ENCODE assay signal across 10 cellular contexts in genomic region chr1:31666290-31666963, GRCh38. TPM values are rescaled to one million over a fixed set of nuclear protein-coding genes. Genes with fewer than 3 reads are reported as not detected.
DNase-seq lines count a peak whose midpoint lies in the region; ATAC-seq, FAIRE-seq and TF ChIP-seq lines count a peak whose summit lies in the region.
"Had no signal": no experiment of that assay in that cellular context is flagged by ENCODE, and none has a peak within 500 bp of the region (broad histone marks: within the 10 kb centered on the region; RNA-seq: fewer than 3 reads in every experiment).

No MANE protein-coding gene starts in this region.

- no peak overlapping the region for H3K4me2 ChIP-seq in GM12878 (ENCODE audit: control insufficient read depth, insufficient read depth)

- BruUV-seq in GM12878 (replicated peaks; lab: Mats Ljungman, UMichigan), result no TSS peak

- H3K4me1 ChIP-seq in GM12878 (ENCODE audit: control insufficient read depth, insufficient read depth, low read length), result no peaks in the 10 kb centered on the region
- H3K4me1 ChIP-seq in lung (ENCODE audit: control insufficient read depth in 2 of 2, insufficient read depth in 2 of 2, low read length in 2 of 2), result peaks cover 0 to 4% of the 10 kb centered on the region in 2 donors

- no peak overlapping the region for H3K27ac ChIP-seq in GM12878 (ENCODE audit: control insufficient read depth, insufficient read depth)
- H3K27ac ChIP-seq in lung (ENCODE audit: low read depth in 1 of 2, low read length in 1 of 2), result peak overlapping the region in 1 of 2 donors; percentile 20

- H3K9ac ChIP-seq in GM12878 (ENCODE audit: control insufficient read depth, insufficient read depth, low read length), result no peak overlapping the region

- no peak for TF ChIP-seq RAD21 in GM12878 (IDR thresholded peaks at IDR 0.05; ENCODE audit: insufficient read depth, low read depth, low read length)

- CTCF ChIA-PET in GM12878 (lab: Yijun Ruan, JAX), result interaction anchor here (0.6 to 7.0 kb wide), 17 partner anchors 15 to 397 kb away, joined by 3 to 90 read pairs (median 3); partner anchors contain the start of genes COL16A1 and PEF1

- H3K27me3 ChIP-seq in GM12878 (replicated peaks in 1 of 2; ENCODE audit: control insufficient read depth in 2 of 2, insufficient read depth in 2 of 2, low read length in 1 of 2) (no peaks in the 10 kb centered on the region; a peak in 1 of 4 replicates), lung (ENCODE audit: control insufficient read depth, insufficient read depth) (no peaks in the 10 kb centered on the region)

- no peak for TF ChIP-seq POLR2A in GM12878 (IDR thresholded peaks at IDR 0.05; ENCODE audit: low read depth, low read length)

- no peak overlapping the region for H3K4me3 Mint-ChIP-seq in effector memory CD8-positive, alpha-beta T cell
- H3K4me3 Mint-ChIP-seq: activated naive CD8-positive, alpha-beta T cell had no signal

- SMC1A ChIA-PET in GM12878 (lab: Charles Lee; ENCODE audit: uncharacterized antibody, unreplicated experiment), result interaction anchor here (0.5 to 5.7 kb wide), 13 partner anchors 9 to 238 kb away, joined by 3 to 51 read pairs (median 3); partner anchors contain the start of gene COL16A1

- H2AFZ ChIP-seq in GM12878 (ENCODE audit: control insufficient read depth, low read depth, low read length), result no peak overlapping the region

- H3K79me2 ChIP-seq in GM12878 (ENCODE audit: control insufficient read depth, insufficient read depth, low read length), result no peaks in the 10 kb centered on the region

- H4K20me1 ChIP-seq in GM12878 (ENCODE audit: control insufficient read depth, insufficient read depth), result no peaks in the 10 kb centered on the region

- RAD21 ChIA-PET in GM12878 (lab: Charles Lee; ENCODE audit: unreplicated experiment), result interaction anchor here (1.2 to 4.5 kb wide), 9 partner anchors 22 to 122 kb away, joined by 4 to 62 read pairs (median 12); partner anchors contain the start of genes COL16A1 and PEF1

- FAIRE-seq in GM12878 (lab: Jason Lieb, UNC), result no peak

- WGBS in GM12878 (ENCODE audit: insufficient coverage, insufficient replicate concordance, low lambda C conversion rate, missing lambda C conversion rate), result 31% methylated on average over 9 of the region's 9 CpGs
- WGBS in lung, 2 donors, result 58 to 77% methylated on average over 9 of the region's 9 CpGs

- H3K4me3 ChIP-seq in GM12878 (no peak overlapping the region), lung (no peak overlapping the region)

- in situ Hi-C loops in GM12878 (cut with MboI), result loop anchor here (5.0 kb wide), 1 partner anchor 41 kb away; no protein-coding TSS in a partner anchor

- H3K4me1 Mint-ChIP-seq in effector memory CD8-positive, alpha-beta T cell (ENCODE audit: low read depth in 2 of 2), result peaks cover 9 to 12% of the 10 kb centered on the region in 2 donors

- no peaks in the 10 kb centered on the region for H3K36me3 ChIP-seq in GM12878 (ENCODE audit: control insufficient read depth in 2 of 2, insufficient read depth in 2 of 2, low read length in 1 of 2)
- H3K36me3 ChIP-seq in lung (ENCODE audit: control insufficient read depth in 2 of 2, insufficient read depth in 2 of 2, low read length in 2 of 2), result no peaks in the 10 kb centered on the region

- H3K9me3 ChIP-seq in GM12878 (replicated peaks; ENCODE audit: control insufficient read depth, insufficient read depth, low read length) (no peaks in the 10 kb centered on the region), lung (ENCODE audit: control insufficient read depth in 2 of 2, insufficient read depth in 1 of 2, low read length in 1 of 2) (no peaks in the 10 kb centered on the region)

- no peak overlapping the region for H3K27ac Mint-ChIP-seq in effector memory CD8-positive, alpha-beta T cell
- H3K27ac Mint-ChIP-seq: activated naive CD8-positive, alpha-beta T cell had no signal

- peaks cover 26 to 46% of the 10 kb centered on the region in 2 donors for H3K27me3 Mint-ChIP-seq in effector memory CD8-positive, alpha-beta T cell

- POLR2A ChIA-PET in GM12878 (lab: Charles Lee), result interaction anchor here (0.6 kb wide), 1 partner anchor 407 kb away, joined by 3 read pairs; no protein-coding TSS in a partner anchor

- no peak for TF ChIP-seq EP300 in GM12878 (IDR thresholded peaks at IDR 0.05; ENCODE audit: borderline replicate concordance in 1 of 2, control insufficient read depth in 1 of 2, low read depth in 2 of 2, low read length in 2 of 2)

- peak; percentile 30 for ATAC-seq in GM12878
- no peak for ATAC-seq in lung (ENCODE audit: insufficient read depth, low FRiP score)
- ATAC-seq in effector memory CD8-positive, alpha-beta T cell (replicated peaks), result no peak
- ATAC-seq in HG02588 (IDR thresholded peaks at IDR 0.05; ENCODE audit: unreplicated experiment), result no peak
- ATAC-seq: left lobe of liver had no signal

- TF ChIP-seq CTCF in GM12878 (IDR thresholded peaks at IDR 0.05 in 2 of 3, conservative IDR thresholded peaks at IDR 0.05 in 1 of 3; ENCODE audit: control insufficient read depth in 2 of 3, extremely low read depth in 1 of 3, insufficient read depth in 1 of 3, low read depth in 3 of 3, low read length in 3 of 3) (no peak), lung (IDR thresholded peaks at IDR 0.05; ENCODE audit: control extremely low read depth, extremely low read depth) (no peak)

- H3K9me3 Mint-ChIP-seq in effector memory CD8-positive, alpha-beta T cell, result no peaks in the 10 kb centered on the region

- peak; percentile 58 for DNase-seq in NCI-H82 (lab: John Stamatoyannopoulos, UW)
- DNase-seq in NCI-H82 treated with DMSO at 0.1 percent for 48 hours (lab: John Stamatoyannopoulos, UW; ENCODE audit: unreplicated experiment), result no peak
- DNase-seq in GM12878 (ENCODE audit: low read depth, low spot score), result no peak
- peak; percentile 39 for DNase-seq in lung (ENCODE audit: low spot score)
- peak; percentile 74 for DNase-seq in ureter (ENCODE audit: low spot score)
- no peak for DNase-seq in effector memory CD8-positive, alpha-beta T cell
- DNase-seq in AG08395 (ENCODE audit: low spot score), result no peak

- H3K36me3 Mint-ChIP-seq in effector memory CD8-positive, alpha-beta T cell (ENCODE audit: insufficient read depth), result no peaks in the 10 kb centered on the region
- H3K36me3 Mint-ChIP-seq: activated naive CD8-positive, alpha-beta T cell had no signal

- intact Hi-C loops in GM12878 (cut with micrococcal nuclease; ENCODE audit: unreplicated experiment), result loop anchor here (10.0 kb wide), 1 partner anchor 398 kb away; no protein-coding TSS in a partner anchor

RNA-seq across cellular contexts. Expression of gene PEF1, which starts 21.8 kb away (rescaled TPM):
- 18.2 and 22.2 TPM in 2 replicates for total RNA-seq in GM12878 (2013; cell fraction: nucleolus; rRNA removed)
- total RNA-seq in GM12878 (2014; rRNA removed) (92.9 and 107 TPM in 2 replicates), GM12878 (2014; rRNA removed; fragmentation: Illumina TruSeq; extraction: Trizol) (46.3 and 46.4 TPM in 2 replicates), GM12878 (2021) (59.5 and 60.1 TPM in 2 replicates), lung (10 to 100 TPM; 75.1 to 77.1 TPM), ureter (76.9 TPM)
- 40.3 TPM for polyA plus RNA-seq in GM12878 (2011; ENCODE audit: low read depth)
- polyA plus RNA-seq in GM12878 (2011; rRNA removed) (61.3 and 100 TPM in 2 replicates), GM12878 (2014; fragmentation: Illumina TruSeq; extraction: Trizol) (50.3 and 80.4 TPM in 2 replicates), GM12878 (2014; fragmentation: Nextera tagmentation; extraction: Ambion mirVana) (10 to 100 TPM; 27.1 to 40.4 TPM), GM12878 (2014; rRNA removed) (92.2 and 95.5 TPM in 2 replicates), GM12878 (2016; fragmentation: Nextera tagmentation; extraction: Ambion mirVana) (10 to 100 TPM; 77.5 to 86.6 TPM), lung (100 to 1,000 TPM in 1 of 2 donors, 10 to 100 TPM in 1; 84.5 to 103 TPM)
- polyA plus RNA-seq in GM12878 (2011; cell fraction: cytosol; rRNA removed), result 141 and 161 TPM in 2 replicates
- 88.6 and 89.0 TPM in 2 replicates for polyA plus RNA-seq in GM12878 (2011; cell fraction: nucleus; rRNA removed)
- polyA plus RNA-seq in GM12878 (2012), result 38.7 and 47.8 TPM in 2 replicates
- polyA minus RNA-seq in GM12878 (2011; rRNA and poly(A)+ RNA removed), result 104 and 151 TPM in 2 replicates
- polyA minus RNA-seq in GM12878 (2011; cell fraction: cytosol; rRNA and poly(A)+ RNA removed), result 33.3 and 37.6 TPM in 2 replicates
- 19.7 and 29.3 TPM in 2 replicates for polyA minus RNA-seq in GM12878 (2011; cell fraction: nucleus; rRNA and poly(A)+ RNA removed)

RNA-seq across cellular contexts. Expression of gene COL16A1, which starts 37.4 kb away (rescaled TPM):
- total RNA-seq in GM12878 (2013; cell fraction: nucleolus; rRNA removed), result 6.3 and 9.6 TPM in 2 replicates
- total RNA-seq in GM12878 (2014; rRNA removed) (0.60 and 0.79 TPM in 2 replicates), GM12878 (2014; rRNA removed; fragmentation: Illumina TruSeq; extraction: Trizol) (0.63 and 0.92 TPM in 2 replicates), GM12878 (2021) (3.7 and 3.9 TPM in 2 replicates), lung (10 to 100 TPM; 63.0 to 83.2 TPM), ureter (110 TPM)
- 0.12 TPM for polyA plus RNA-seq in GM12878 (2011; ENCODE audit: low read depth)
- polyA plus RNA-seq in GM12878 (2011; rRNA removed) (2.0 and 3.1 TPM in 2 replicates), GM12878 (2014; fragmentation: Illumina TruSeq; extraction: Trizol) (0.40 and 0.65 TPM in 2 replicates), GM12878 (2014; fragmentation: Nextera tagmentation; extraction: Ambion mirVana) (under 1 TPM; 0.02 to 0.04 TPM), GM12878 (2014; rRNA removed) (1.5 and 1.6 TPM in 2 replicates), GM12878 (2016; fragmentation: Nextera tagmentation; extraction: Ambion mirVana) (under 1 TPM; 0.14 to 0.56 TPM), lung (10 to 100 TPM; 16.5 to 23.7 TPM)
- polyA plus RNA-seq in GM12878 (2011; cell fraction: cytosol; rRNA removed), result 2.2 and 3.6 TPM in 2 replicates
- 30.0 and 30.6 TPM in 2 replicates for polyA plus RNA-seq in GM12878 (2011; cell fraction: nucleus; rRNA removed)
- 1.1 and 1.4 TPM in 2 replicates for polyA plus RNA-seq in GM12878 (2012)
- polyA minus RNA-seq in GM12878 (2011; rRNA and poly(A)+ RNA removed), result 2.1 and 4.5 TPM in 2 replicates
- polyA minus RNA-seq in GM12878 (2011; cell fraction: cytosol; rRNA and poly(A)+ RNA removed), result 0.73 and 1.1 TPM in 2 replicates
- polyA minus RNA-seq in GM12878 (2011; cell fraction: nucleus; rRNA and poly(A)+ RNA removed), result 6.5 and 7.7 TPM in 2 replicates

RNA-seq across cellular contexts. Expression of gene HCRTR1, which starts 48.9 kb away (rescaled TPM):
- not detected in 2 replicates for total RNA-seq in GM12878 (2013; cell fraction: nucleolus; rRNA removed)
- total RNA-seq in GM12878 (2014; rRNA removed), result 0.11 TPM in 1 of 2 replicates, not detected in the other
- not detected in 2 replicates for total RNA-seq in GM12878 (2014; rRNA removed; fragmentation: Illumina TruSeq; extraction: Trizol)
- total RNA-seq in GM12878 (2021), result not detected in 2 replicates
- polyA plus RNA-seq in GM12878 (2011; ENCODE audit: low read depth), result not detected
- not detected in 2 replicates for polyA plus RNA-seq in GM12878 (2011; rRNA removed)
- polyA plus RNA-seq in GM12878 (2011; cell fraction: cytosol; rRNA removed), result 0.04 TPM in 1 of 2 replicates, not detected in the other
- polyA plus RNA-seq in GM12878 (2011; cell fraction: nucleus; rRNA removed), result not detected in 2 replicates
- not detected in 2 replicates for polyA plus RNA-seq in GM12878 (2012)
- polyA plus RNA-seq in GM12878 (2014; fragmentation: Illumina TruSeq; extraction: Trizol), result not detected in 2 replicates
- not detected for polyA plus RNA-seq in GM12878 (2014; fragmentation: Nextera tagmentation; extraction: Ambion mirVana)
- not detected in 2 replicates for polyA plus RNA-seq in GM12878 (2014; rRNA removed)
- polyA plus RNA-seq in GM12878 (2016; fragmentation: Nextera tagmentation; extraction: Ambion mirVana), result not detected
- polyA minus RNA-seq in GM12878 (2011; rRNA and poly(A)+ RNA removed), result not detected in 2 replicates
- polyA minus RNA-seq in GM12878 (2011; cell fraction: cytosol; rRNA and poly(A)+ RNA removed), result not detected in 2 replicates
- polyA minus RNA-seq in GM12878 (2011; cell fraction: nucleus; rRNA and poly(A)+ RNA removed), result not detected in 2 replicates
- total RNA-seq in lung, result under 1 TPM in 1 of 2 donors, not detected in 1; 0.14 TPM
- polyA plus RNA-seq in lung, result under 1 TPM in 1 of 2 donors, not detected in 1; 0.08 TPM
- not detected for total RNA-seq in ureter
- total RNA-seq: left lobe of liver had no signal

Comparison
In these comparisons a context has a peak if more than half of its experiments do, and no peak if none do; other contexts are left out.
1. DNase-seq: peak in NCI-H82 (single experiment), lung (single experiment) and ureter (single experiment); none in NCI-H82 treated with DMSO at 0.1 percent for 48 hours (single experiment), GM12878 (single experiment), effector memory CD8-positive, alpha-beta T cell (0 of 3) and AG08395 (single experiment).
2. RNA of gene COL16A1, which starts 37.4 kb away (total RNA-seq): 110 TPM in ureter (single experiment) and 63.0 to 83.2 TPM in lung; 0.60 to 9.6 TPM in GM12878; every median in the first group is over 4 times any median in the second.